1 cellular context compared by ENCODE assay signal in genomic region chr1:1954831-1955441, GRCh38.
TF ChIP-seq lines count a peak whose summit lies in the region.

No MANE protein-coding gene starts in this region.

TF ChIP-seq in K562, 482 proteins besides CTCF, POLR2A, EP300 and RAD21:
- peak; percentile 78 for TF ChIP-seq ZBTB33 (CRISPR knock-in tag; IDR thresholded peaks at IDR 0.05)
- peak; percentile 86 for TF ChIP-seq GABPA (tag; conservative IDR thresholded peaks at IDR 0.05; ENCODE audit: low read depth)
- TF ChIP-seq TGIF2 (CRISPR knock-in tag; IDR thresholded peaks at IDR 0.05), result 0 out of 2 replicates have a peak, but pooled peaks have one; percentile 28
- TF ChIP-seq TRIM24 (IDR thresholded peaks at IDR 0.05), result 0 out of 4 replicates have a peak, but pooled peaks of 1 of the 2 experiments have one; percentile 26
- peak; percentile 90 for TF ChIP-seq ZBTB40 (IDR thresholded peaks at IDR 0.05)
- TF ChIP-seq ZBTB40 (CRISPR knock-in tag; IDR thresholded peaks at IDR 0.05), result no peak
- peak in 1 of 2 experiments; percentile 68; a peak in 1 of 3 replicates for TF ChIP-seq CBX3 (IDR thresholded peaks at IDR 0.05; ENCODE audit: borderline replicate concordance in 1 of 2, low read length in 2 of 2)
- peak; percentile 30; the same call in 1 of the 2 replicates for TF ChIP-seq POLR2G (IDR thresholded peaks at IDR 0.05; ENCODE audit: low read depth, low read length)
- peak; percentile 36; the same call in 1 of the 2 replicates for TF ChIP-seq RBFOX2 (IDR thresholded peaks at IDR 0.05; ENCODE audit: low read depth, low read length)
- TF ChIP-seq ETV1 (tag; conservative IDR thresholded peaks at IDR 0.05; ENCODE audit: low read depth), result peak; percentile 94
- peak; percentile 36; the same call in 1 of the 2 replicates for TF ChIP-seq TFAP4 (CRISPR knock-in tag; IDR thresholded peaks at IDR 0.05; ENCODE audit: borderline replicate concordance)
- no peak for TF ChIP-seq ZNF274 (IDR thresholded peaks at IDR 0.05; ENCODE audit: borderline replicate concordance, low read depth, low read length)
- no peak for TF ChIP-seq CBFB (CRISPR knock-in tag; IDR thresholded peaks at IDR 0.05)
- no peak for TF ChIP-seq KAT7 (CRISPR knock-in tag; IDR thresholded peaks at IDR 0.05; ENCODE audit: borderline replicate concordance)
- no peak for TF ChIP-seq PCBP1 (IDR thresholded peaks at IDR 0.05; ENCODE audit: low read depth, low read length, poor library complexity, severe bottlenecking)
- peak; percentile 45; the same call in 1 of the 2 replicates for TF ChIP-seq L3MBTL2 (IDR thresholded peaks at IDR 0.05)
- no peak for TF ChIP-seq CCAR2 (IDR thresholded peaks at IDR 0.05; ENCODE audit: low read depth, low read length)
- peak; percentile 94 for TF ChIP-seq GABPB1 (CRISPR knock-in tag; IDR thresholded peaks at IDR 0.05)
- TF ChIP-seq HES1 (IDR thresholded peaks at IDR 0.05; ENCODE audit: low read depth), result peak; percentile 73
- TF ChIP-seq ETV6 (IDR thresholded peaks at IDR 0.05; ENCODE audit: borderline replicate concordance in 1 of 2, low read depth in 2 of 2, low read length in 1 of 2), result peak; percentile 62 to 80; a peak in 3 of 4 replicates
- TF ChIP-seq ETV6 (CRISPR knock-in tag; IDR thresholded peaks at IDR 0.05; ENCODE audit: borderline replicate concordance), result peak; percentile 99
- 0 out of 2 replicates have a peak, but pooled peaks have one; percentile 55 for TF ChIP-seq ETV5 (CRISPR knock-in tag; IDR thresholded peaks at IDR 0.05; ENCODE audit: low read depth)
- TF ChIP-seq SMC3 (conservative IDR thresholded peaks at IDR 0.05; ENCODE audit: insufficient read depth, low read depth, low read length), result 0 out of 2 replicates have a peak, but pooled peaks have one; percentile 7
- TF ChIP-seq MLLT1 (IDR thresholded peaks at IDR 0.05), result peak in 1 of 2 experiments; percentile 73; a peak in 2 of 4 replicates
- no peak for TF ChIP-seq ZNF644 (tag; IDR thresholded peaks at IDR 0.05; ENCODE audit: low read depth)
- peak; percentile 56; the same call in 1 of the 2 replicates for TF ChIP-seq KLF1 (tag; IDR thresholded peaks at IDR 0.05)
- TF ChIP-seq SPI1 (IDR thresholded peaks at IDR 0.05; ENCODE audit: borderline replicate concordance, low read depth, low read length), result 0 out of 2 replicates have a peak, but pooled peaks have one; percentile 23
- no peak for TF ChIP-seq NCOA4 (IDR thresholded peaks at IDR 0.05; ENCODE audit: partially characterized antibody)
- TF ChIP-seq ELF1 (tag; IDR thresholded peaks at IDR 0.05), result peak; percentile 80
- 0 out of 2 replicates have a peak, but pooled peaks have one; percentile 58 for TF ChIP-seq CBX1 (IDR thresholded peaks at IDR 0.05; ENCODE audit: low read depth)
- TF ChIP-seq FOXO4 (CRISPR knock-in tag; IDR thresholded peaks at IDR 0.05), result no peak
- peak; percentile 59; the same call in 1 of the 2 replicates for TF ChIP-seq MBD1 (CRISPR knock-in tag; IDR thresholded peaks at IDR 0.05)
- TF ChIP-seq EHMT2 (IDR thresholded peaks at IDR 0.05), result peak; percentile 79
TF ChIP-seq in K562: peak in this region for 23.
